In the genomic region with DNA sequence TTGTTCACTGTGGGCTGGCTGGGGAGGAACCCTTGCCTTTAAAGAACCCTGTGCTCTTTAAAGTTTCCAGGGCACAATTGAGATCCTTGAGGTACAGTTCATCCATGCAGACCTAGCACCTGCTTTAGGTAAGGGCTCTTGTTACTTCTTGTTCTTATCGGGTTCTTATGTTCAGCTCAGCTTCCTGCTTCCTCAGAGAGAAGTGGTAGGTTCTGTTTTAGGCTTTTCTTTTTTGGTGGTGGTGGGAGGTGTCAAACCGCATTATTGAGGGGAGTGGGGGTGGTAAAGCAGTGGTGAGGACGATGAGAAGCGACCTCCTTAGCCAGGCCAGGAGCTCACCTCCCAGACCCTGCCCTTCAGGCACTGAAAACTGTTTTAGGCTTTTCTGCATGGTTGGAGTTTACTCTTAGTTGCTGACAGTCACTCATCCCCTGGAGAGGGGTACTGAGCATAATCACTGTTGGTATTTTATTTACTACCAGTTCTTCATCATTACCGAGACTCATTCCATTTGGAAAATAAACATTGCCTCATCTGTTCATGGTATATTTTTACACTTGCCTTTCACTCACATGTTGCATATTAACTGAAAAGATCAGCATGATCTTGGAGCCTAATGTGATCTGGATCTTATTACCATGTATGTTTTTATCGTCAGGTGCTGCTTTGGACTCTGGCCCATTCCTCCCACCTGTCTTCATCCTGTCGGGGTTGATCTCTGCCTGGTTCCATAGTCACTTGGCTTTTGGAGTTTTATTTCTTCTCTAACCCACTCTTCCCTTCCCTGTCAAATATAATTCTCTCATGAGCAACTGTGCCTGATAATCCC, we compare ENCODE assay signal across 18 cellular contexts. TPM values are rescaled to one million over a fixed set of nuclear protein-coding genes. Genes with fewer than 3 reads are reported as not detected.
DNase-seq lines count a peak whose midpoint lies in the region; ATAC-seq, FAIRE-seq and TF ChIP-seq lines count a peak whose summit lies in the region.
"Had no signal": no experiment of that assay in that cellular context is flagged by ENCODE, and none has a peak within 500 bp of the region (broad histone marks: within the 10 kb centered on the region; RNA-seq: fewer than 3 reads in every experiment).

No MANE protein-coding gene starts in this region.

- DNase-seq in DMS 273 (lab: John Stamatoyannopoulos, UW; ENCODE audit: unreplicated experiment): peak; percentile 40
- DNase-seq in DMS 273 treated with DMSO at 0.1 percent for 48 hours (lab: John Stamatoyannopoulos, UW): no peak
- DNase-seq in GM18507 (ENCODE audit: extremely low spot score, insufficient read length, low read depth): no peak
- no peak for DNase-seq in pancreas
- no peak for DNase-seq in activated gamma-delta T cell treated with Interleukin-2 at 50 U/mL for 16 hours
- no peak for DNase-seq in NCI-H146 (lab: John Stamatoyannopoulos, UW)
- DNase-seq: islet precursor cell, NCI-H187 treated with DMSO at 0.1 percent for 48 hours, OCI-M1, SW 1271 had no signal

- no peaks in the 10 kb centered on the region for H3K27me3 Mint-ChIP-seq in activated naive CD8-positive, alpha-beta T cell

- peaks cover 24% of the 10 kb centered on the region for H3K4me1 Mint-ChIP-seq in activated naive CD8-positive, alpha-beta T cell (ENCODE audit: low read depth)

- no peaks in the 10 kb centered on the region for H3K9me3 ChIP-seq in pancreas
- H3K9me3 ChIP-seq: breast epithelium, gastroesophageal sphincter, suprapubic skin had no signal

- H3K4me3 ChIP-seq in pancreas: no peak overlapping the region
- H3K4me3 ChIP-seq: breast epithelium, gastroesophageal sphincter, smooth muscle cell, suprapubic skin had no signal

- peaks cover 26 to 40% (median 28%) of the 10 kb centered on the region in 3 donors for H3K4me1 ChIP-seq in pancreas
- H3K4me1 ChIP-seq: breast epithelium, gastroesophageal sphincter, suprapubic skin had no signal

- H3K9me3 Mint-ChIP-seq in activated naive CD8-positive, alpha-beta T cell (ENCODE audit: low read depth): no peaks in the 10 kb centered on the region
- H3K9me3 Mint-ChIP-seq: activated T-helper 2 cell treated with anti-CD3 and anti-CD28 coated beads, Interferon-gamma antibody, Interleukin-2, Interleukin-4, amounts not matched to agents 10 μg/mL and 5 μg/mL and 100 μg/mL, durations not matched to agents 14 hours and 24 hours and 36 hours had no signal

- H3K27ac Mint-ChIP-seq in activated naive CD8-positive, alpha-beta T cell: peak overlapping the region; percentile 56
- H3K27ac Mint-ChIP-seq: activated T-helper 2 cell treated with anti-CD3 and anti-CD28 coated beads, Interferon-gamma antibody, Interleukin-2, Interleukin-4, amounts not matched to agents 10 μg/mL and 5 μg/mL and 100 μg/mL, durations not matched to agents 14 hours and 24 hours and 36 hours had no signal

- 36 to 38% methylated on average over 7 of the region's 7 CpGs for WGBS in pancreas, 2 donors

- no peaks in the 10 kb centered on the region for H3K36me3 ChIP-seq in pancreas
- H3K36me3 ChIP-seq: breast epithelium, gastroesophageal sphincter, suprapubic skin had no signal

- peaks cover 6% of the 10 kb centered on the region for H3K36me3 Mint-ChIP-seq in activated naive CD8-positive, alpha-beta T cell

- ATAC-seq in pancreas: peak; percentile 22 to 42 (median 34)
- no peak for ATAC-seq in HG03039 (IDR thresholded peaks at IDR 0.05; ENCODE audit: unreplicated experiment)
- ATAC-seq: gastroesophageal sphincter had no signal

- FAIRE-seq in GM18507 (lab: Jason Lieb, UNC) (peak; percentile 54), pancreas (lab: Jason Lieb, UNC) (no peak)

- intact Hi-C loops in pancreas (cut with DNase I): no loop called here

- peak overlapping the region; percentile 8 for H3K4me3 Mint-ChIP-seq in activated naive CD8-positive, alpha-beta T cell

- no peak for TF ChIP-seq CTCF in pancreas (IDR thresholded peaks at IDR 0.05)

- H3K27ac ChIP-seq in pancreas: peak overlapping the region in 3 of 4 donors; percentile 0 to 59 (median 46)
- H3K27ac ChIP-seq: 22Rv1, breast epithelium, gastroesophageal sphincter, suprapubic skin had no signal

- H3K27me3 ChIP-seq in pancreas: no peaks in the 10 kb centered on the region
- H3K27me3 ChIP-seq: breast epithelium, gastroesophageal sphincter, suprapubic skin had no signal

RNA-seq across cellular contexts. Expression of gene SLC16A10, which starts 35.4 kb away (rescaled TPM):
- 10 to 100 TPM; 24.1 to 48.8 (median 34.9) TPM for total RNA-seq in pancreas
- polyA plus RNA-seq in pancreas: 1 to 10 TPM; 5.1 to 5.5 TPM
